ENCODE assay signal across 8 cellular contexts in genomic region chrX:150692296-150692695, GRCh38. TPM values are rescaled to one million over a fixed set of nuclear protein-coding genes. Genes with fewer than 3 reads are reported as not detected.
DNase-seq lines count a peak whose midpoint lies in the region; ATAC-seq lines count a peak whose summit lies in the region.

No MANE protein-coding gene starts in this region.

- POLR2A ChIA-PET in activated CD4-positive, alpha-beta memory T cell treated with anti-CD3 and anti-CD28 coated beads, Interleukin-2, amount 10 ng/mL, durations not matched to agents 7 days and 5 days (lab: Charles Lee): interaction anchor here (0.8 to 3.8 kb wide), 11 partner anchors 9 to 754 kb away, joined by 3 to 15 read pairs (median 6); partner anchors contain the start of genes EOLA2 and HMGB3

- DNase-seq in NCI-H82 (lab: John Stamatoyannopoulos, UW) (peak; percentile 65), NCI-H82 treated with DMSO at 0.1 percent for 48 hours (lab: John Stamatoyannopoulos, UW; ENCODE audit: unreplicated experiment) (no peak), hepatic stellate cell (ENCODE audit: low spot score) (no peak)
- peak; percentile 16 for DNase-seq in activated CD4-positive, alpha-beta memory T cell treated with anti-CD3 and anti-CD28 coated beads, Interleukin-2, amount 10 ng/mL, durations not matched to agents 7 days and 5 days
- DNase-seq in stimulated activated naive CD8-positive, alpha-beta T cell treated with anti-CD3 and anti-CD28 coated beads, Interleukin-15, amount 100 ng/mL, for 72 hours: peak in 1 of 2 donors; percentile 13

- no peaks in the 10 kb centered on the region for H3K27me3 Mint-ChIP-seq in activated CD4-positive, alpha-beta memory T cell treated with anti-CD3 and anti-CD28 coated beads, Interleukin-2, amount 10 ng/mL, durations not matched to agents 7 days and 5 days
- no peaks in the 10 kb centered on the region for H3K27me3 Mint-ChIP-seq in stimulated activated naive CD8-positive, alpha-beta T cell treated with anti-CD3 and anti-CD28 coated beads, Interleukin-15, amount 100 ng/mL, for 72 hours

- H3K4me1 ChIP-seq in iPS-15b (ENCODE audit: control insufficient read depth, insufficient read depth, low read length): no peaks in the 10 kb centered on the region

- peak overlapping the region; percentile 81 for H3K4me3 Mint-ChIP-seq in activated CD4-positive, alpha-beta memory T cell treated with anti-CD3 and anti-CD28 coated beads, Interleukin-2, amount 10 ng/mL, durations not matched to agents 7 days and 5 days
- H3K4me3 Mint-ChIP-seq in stimulated activated naive CD8-positive, alpha-beta T cell treated with anti-CD3 and anti-CD28 coated beads, Interleukin-15, amount 100 ng/mL, for 72 hours: peak overlapping the region; percentile 83 to 87

- peak overlapping the region; percentile 88 for H3K27ac Mint-ChIP-seq in activated CD4-positive, alpha-beta memory T cell treated with anti-CD3 and anti-CD28 coated beads, Interleukin-2, amount 10 ng/mL, durations not matched to agents 7 days and 5 days
- H3K27ac Mint-ChIP-seq in stimulated activated naive CD8-positive, alpha-beta T cell treated with anti-CD3 and anti-CD28 coated beads, Interleukin-15, amount 100 ng/mL, for 72 hours: peak overlapping the region; percentile 86 to 89

- peaks cover 28% of the 10 kb centered on the region for H3K36me3 Mint-ChIP-seq in activated CD4-positive, alpha-beta memory T cell treated with anti-CD3 and anti-CD28 coated beads, Interleukin-2, amount 10 ng/mL, durations not matched to agents 7 days and 5 days (ENCODE audit: low read depth)

- H3K27me3 ChIP-seq in iPS-15b (ENCODE audit: control insufficient read depth, insufficient read depth, low read length): no peaks in the 10 kb centered on the region

- no peaks in the 10 kb centered on the region for H3K9me3 Mint-ChIP-seq in activated CD4-positive, alpha-beta memory T cell treated with anti-CD3 and anti-CD28 coated beads, Interleukin-2, amount 10 ng/mL, durations not matched to agents 7 days and 5 days
- H3K9me3 Mint-ChIP-seq in stimulated activated naive CD8-positive, alpha-beta T cell treated with anti-CD3 and anti-CD28 coated beads, Interleukin-15, amount 100 ng/mL, for 72 hours: no peaks in the 10 kb centered on the region

- no peak for ATAC-seq in stimulated activated naive CD8-positive, alpha-beta T cell treated with anti-CD3 and anti-CD28 coated beads, Interleukin-15, amount 100 ng/mL, for 72 hours
- ATAC-seq in HG03135 (IDR thresholded peaks at IDR 0.05; ENCODE audit: unreplicated experiment) (no peak), GM18868 (IDR thresholded peaks at IDR 0.05; ENCODE audit: unreplicated experiment) (no peak)

- H3K9me3 ChIP-seq in iPS-15b (ENCODE audit: control insufficient read depth, insufficient read depth, low read length): peaks cover 3% of the 10 kb centered on the region

- peaks cover 65% of the 10 kb centered on the region for H3K4me1 Mint-ChIP-seq in activated CD4-positive, alpha-beta memory T cell treated with anti-CD3 and anti-CD28 coated beads, Interleukin-2, amount 10 ng/mL, durations not matched to agents 7 days and 5 days
- H3K4me1 Mint-ChIP-seq in stimulated activated naive CD8-positive, alpha-beta T cell treated with anti-CD3 and anti-CD28 coated beads, Interleukin-15, amount 100 ng/mL, for 72 hours: peaks cover 69% of the 10 kb centered on the region

- no peaks in the 10 kb centered on the region for H3K36me3 ChIP-seq in iPS-15b (ENCODE audit: control insufficient read depth, insufficient read depth, low read length)

- H3K4me3 ChIP-seq in iPS-15b (ENCODE audit: low read depth, low read length): peak overlapping the region; percentile 52

- H3K9ac ChIP-seq in iPS-15b (ENCODE audit: low read depth, low read length): no peak overlapping the region

- CTCF ChIA-PET in activated CD4-positive, alpha-beta memory T cell treated with anti-CD3 and anti-CD28 coated beads, Interleukin-2, amount 10 ng/mL, durations not matched to agents 7 days and 5 days (lab: Charles Lee): interaction anchor here (1.0 to 2.2 kb wide), 6 partner anchors 9 to 147 kb away, joined by 3 to 12 read pairs (median 4); no protein-coding TSS in a partner anchor

RNA-seq across cellular contexts. Expression of gene MTMR1, which starts 0.9 kb away (rescaled TPM):
- total RNA-seq in activated CD4-positive, alpha-beta memory T cell treated with anti-CD3 and anti-CD28 coated beads, Interleukin-2, amount 10 ng/mL, durations not matched to agents 7 days and 5 days: 10 to 100 TPM; 38.1 to 43.0 TPM

Comparison
In these comparisons a context has a peak if more than half of its experiments do, and no peak if none do; other contexts are left out.
1. DNase-seq: peak in NCI-H82 (single experiment) and activated CD4-positive, alpha-beta memory T cell treated with anti-CD3 and anti-CD28 coated beads, Interleukin-2, amount 10 ng/mL, durations not matched to agents 7 days and 5 days (single experiment); none in NCI-H82 treated with DMSO at 0.1 percent for 48 hours (single experiment) and hepatic stellate cell (single experiment).